ENCODE assay signal across 33 cellular contexts in genomic region chr11:978073-978720, GRCh38. TPM values are rescaled to one million over a fixed set of nuclear protein-coding genes. Genes with fewer than 3 reads are reported as not detected.
DNase-seq lines count a peak whose midpoint lies in the region; ATAC-seq and TF ChIP-seq lines count a peak whose summit lies in the region.
"Had no signal": no experiment of that assay in that cellular context is flagged by ENCODE, and none has a peak within 500 bp of the region (broad histone marks: within the 10 kb centered on the region; RNA-seq: fewer than 3 reads in every experiment).

No MANE protein-coding gene starts in this region.

- H3K27ac Mint-ChIP-seq in activated naive CD8-positive, alpha-beta T cell treated with anti-CD3 and anti-CD28 coated beads for 36 hours: peak overlapping the region; percentile 56
- peak overlapping the region; percentile 64 for H3K27ac Mint-ChIP-seq in nephron progenitor cell
- H3K27ac Mint-ChIP-seq: activated CD4-positive, alpha-beta memory T cell treated with anti-CD3 and anti-CD28 coated beads, Interleukin-2, amount 10 ng/mL, durations not matched to agents 7 days and 5 days; activated naive CD8-positive, alpha-beta T cell treated with anti-CD3 and anti-CD28 coated beads, Interleukin-2, amount 10 ng/mL, durations not matched to agents 7 days and 5 days; mesothelial cell of epicardium; T-helper 2 cell treated with Interferon-gamma antibody and Interleukin-4, amounts not matched to agents 5 μg/mL and 100 μg/mL, for 36 hours had no signal

- H3K27me3 Mint-ChIP-seq in activated naive CD8-positive, alpha-beta T cell treated with anti-CD3 and anti-CD28 coated beads for 36 hours: no peaks in the 10 kb centered on the region
- H3K27me3 Mint-ChIP-seq in nephron progenitor cell (ENCODE audit: low read depth, poor library complexity): no peaks in the 10 kb centered on the region
- H3K27me3 Mint-ChIP-seq: activated CD4-positive, alpha-beta memory T cell treated with anti-CD3 and anti-CD28 coated beads, Interleukin-2, amount 10 ng/mL, durations not matched to agents 7 days and 5 days; activated naive CD8-positive, alpha-beta T cell treated with anti-CD3 and anti-CD28 coated beads, Interleukin-2, amount 10 ng/mL, durations not matched to agents 7 days and 5 days had no signal

- TF ChIP-seq POLR2A in stomach (IDR thresholded peaks at IDR 0.05): no peak

- H3K9me3 ChIP-seq in heart right ventricle: no peaks in the 10 kb centered on the region
- no peaks in the 10 kb centered on the region for H3K9me3 ChIP-seq in right cardiac atrium (ENCODE audit: control insufficient read depth, low read length)
- H3K9me3 ChIP-seq in stomach: no peaks in the 10 kb centered on the region
- H3K9me3 ChIP-seq: HAP-1, thoracic aorta had no signal

- no peak overlapping the region for H3K4me3 Mint-ChIP-seq in activated naive CD8-positive, alpha-beta T cell treated with anti-CD3 and anti-CD28 coated beads for 36 hours
- no peak overlapping the region for H3K4me3 Mint-ChIP-seq in nephron progenitor cell
- H3K4me3 Mint-ChIP-seq: activated CD4-positive, alpha-beta memory T cell treated with anti-CD3 and anti-CD28 coated beads, Interleukin-2, amount 10 ng/mL, durations not matched to agents 7 days and 5 days; activated naive CD8-positive, alpha-beta T cell treated with anti-CD3 and anti-CD28 coated beads, Interleukin-2, amount 10 ng/mL, durations not matched to agents 7 days and 5 days; mesothelial cell of epicardium; T-helper 2 cell treated with Interferon-gamma antibody and Interleukin-4, amounts not matched to agents 5 μg/mL and 100 μg/mL, for 36 hours had no signal

- H3K36me3 ChIP-seq in heart right ventricle (peaks cover 0 to 90% (median 25%) of the 10 kb centered on the region in 9 donors), stomach (peaks cover 45 to 98% (median 94%) of the 10 kb centered on the region in 4 donors)

- peak overlapping the region in 3 of 10 donors; percentile 7 to 49 (median 41) for H3K27ac ChIP-seq in heart right ventricle
- H3K27ac ChIP-seq in right cardiac atrium (ENCODE audit: low read length): no peak overlapping the region
- H3K27ac ChIP-seq in stomach: no peak overlapping the region
- H3K27ac ChIP-seq: coronary artery, epithelial cell of prostate, thoracic aorta had no signal

- intact Hi-C loops in heart right ventricle (cut with DNase I): loop anchor here in 1 of 10 donors (5.0 kb wide), 1 partner anchor 51 kb away; the partner anchor contains the start of gene AP2A2
- intact Hi-C loops in right cardiac atrium (cut with DNase I): no loop called here
- intact Hi-C loops in stomach (cut with DNase I; ENCODE audit: low total_unique reads): no loop called here

- H3K4me1 ChIP-seq in heart right ventricle (peaks cover 0 to 28% (median 0%) of the 10 kb centered on the region in 9 donors), right cardiac atrium (ENCODE audit: control insufficient read depth, insufficient read depth, low read length) (no peaks in the 10 kb centered on the region), stomach (peaks cover 0 to 12% (median 7%) of the 10 kb centered on the region in 4 donors)
- H3K4me1 ChIP-seq: HAP-1 had no signal

- peaks cover 5% of the 10 kb centered on the region for H3K36me3 Mint-ChIP-seq in activated naive CD8-positive, alpha-beta T cell treated with anti-CD3 and anti-CD28 coated beads for 36 hours
- H3K36me3 Mint-ChIP-seq in nephron progenitor cell (ENCODE audit: low read depth): peaks cover 52% of the 10 kb centered on the region

- H3K4me3 ChIP-seq in heart right ventricle (no peak overlapping the region), right cardiac atrium (ENCODE audit: low read length) (no peak overlapping the region), stomach (no peak overlapping the region)
- H3K4me3 ChIP-seq: coronary artery, HAP-1, skin epidermis, thoracic aorta had no signal

- 78 to 87% methylated on average over 15 of the region's 15 CpGs for WGBS in heart right ventricle, 2 donors
- 89% methylated on average over 15 of the region's 15 CpGs for WGBS in right cardiac atrium
- 83 to 93% (median 89%) methylated on average over 14 to 15 of the region's 15 CpGs for WGBS in stomach, 5 donors

- H3K9me3 Mint-ChIP-seq in activated naive CD8-positive, alpha-beta T cell treated with anti-CD3 and anti-CD28 coated beads for 36 hours: no peaks in the 10 kb centered on the region
- no peaks in the 10 kb centered on the region for H3K9me3 Mint-ChIP-seq in nephron progenitor cell
- H3K9me3 Mint-ChIP-seq: activated CD4-positive, alpha-beta memory T cell treated with anti-CD3 and anti-CD28 coated beads, Interleukin-2, amount 10 ng/mL, durations not matched to agents 7 days and 5 days; activated naive CD8-positive, alpha-beta T cell treated with anti-CD3 and anti-CD28 coated beads, Interleukin-2, amount 10 ng/mL, durations not matched to agents 7 days and 5 days; mesothelial cell of epicardium; T-helper 2 cell treated with Interferon-gamma antibody and Interleukin-4, amounts not matched to agents 5 μg/mL and 100 μg/mL, for 36 hours had no signal

- DNase-seq in heart right ventricle: no peak
- no peak for DNase-seq in right cardiac atrium
- no peak for DNase-seq in activated naive CD8-positive, alpha-beta T cell treated with anti-CD3 and anti-CD28 coated beads for 36 hours
- no peak for DNase-seq in nephron progenitor cell
- DNase-seq in stomach: no peak
- no peak for DNase-seq in NCI-H2227 treated with DMSO at 0.1 percent for 48 hours (lab: John Stamatoyannopoulos, UW)
- DNase-seq: activated CD4-positive, alpha-beta memory T cell treated with anti-CD3 and anti-CD28 coated beads, Interleukin-2, amount 10 ng/mL, durations not matched to agents 7 days and 5 days; activated naive CD8-positive, alpha-beta T cell treated with anti-CD3 and anti-CD28 coated beads, Interleukin-2, amount 10 ng/mL, durations not matched to agents 7 days and 5 days; C1 segment of cervical spinal cord; DMS153; effector CD8-positive, alpha-beta T cell; NCI-H1417 treated with DMSO at 0.1 percent for 48 hours; NCI-H2029 treated with DMSO at 0.1 percent for 48 hours; NCI-H226; NCI-H526 treated with DMSO at 0.1 percent for 48 hours; NK-92 treated with Interleukin-12 subunit alpha and Interleukin-12 subunit beta, amount 100 ng/mL, for 24 hours; nucleus accumbens; PC-3; SHP77; stimulated activated naive CD8-positive, alpha-beta T cell treated with anti-CD3 and anti-CD28 coated beads, Interleukin-15, Interleukin-2, amounts not matched to agents 100 U/mL and 50 U/mL, for 24 hours had no signal

- ATAC-seq in heart right ventricle: peak in 7 of 8 donors; percentile 6 to 69 (median 42)
- ATAC-seq in right cardiac atrium: no peak
- no peak for ATAC-seq in GM21390 (IDR thresholded peaks at IDR 0.05; ENCODE audit: unreplicated experiment)
- ATAC-seq: PC-3; stimulated activated naive CD8-positive, alpha-beta T cell treated with anti-CD3 and anti-CD28 coated beads, Interleukin-15, Interleukin-2, amounts not matched to agents 100 U/mL and 50 U/mL, for 24 hours had no signal

- peaks cover 16% of the 10 kb centered on the region for H3K4me1 Mint-ChIP-seq in activated naive CD8-positive, alpha-beta T cell treated with anti-CD3 and anti-CD28 coated beads for 36 hours
- peaks cover 17% of the 10 kb centered on the region for H3K4me1 Mint-ChIP-seq in nephron progenitor cell
- H3K4me1 Mint-ChIP-seq: mesothelial cell of epicardium had no signal

- no peaks in the 10 kb centered on the region for H3K27me3 ChIP-seq in heart right ventricle
- no peaks in the 10 kb centered on the region for H3K27me3 ChIP-seq in right cardiac atrium (ENCODE audit: control insufficient read depth, insufficient read depth)
- no peaks in the 10 kb centered on the region for H3K27me3 ChIP-seq in stomach

- TF ChIP-seq EP300 in stomach (IDR thresholded peaks at IDR 0.05): no peak

- TF ChIP-seq CTCF in heart right ventricle (IDR thresholded peaks at IDR 0.05) (no peak), nephron progenitor cell (IDR thresholded peaks at IDR 0.05) (no peak), stomach (IDR thresholded peaks at IDR 0.05) (no peak)

RNA-seq across cellular contexts. Expression of gene AP2A2, which starts 52.5 kb away (rescaled TPM):
- total RNA-seq in heart right ventricle (10 to 100 TPM; 28.9 to 58.4 (median 38.8) TPM), right cardiac atrium (10 to 100 TPM; 45.8 to 55.0 (median 51.9) TPM), stomach (100 to 1,000 TPM in 2 of 5 donors, 10 to 100 TPM in 3; 30.3 to 350 (median 64.5) TPM)
- polyA plus RNA-seq in heart right ventricle (10 to 100 TPM; 24.3 to 27.9 TPM), right cardiac atrium (22.4 TPM), stomach (10 to 100 TPM; 15.0 to 19.1 (median 18.1) TPM)
- total RNA-seq in activated naive CD8-positive, alpha-beta T cell treated with anti-CD3 and anti-CD28 coated beads for 36 hours: 10 to 100 TPM; 26.3 to 30.3 TPM

RNA-seq across cellular contexts. Expression of gene MUC6, which starts 58.3 kb away (rescaled TPM):
- not detected for total RNA-seq in heart right ventricle
- under 1 TPM; 0.01 to 0.07 TPM for polyA plus RNA-seq in heart right ventricle
- total RNA-seq in right cardiac atrium: not detected
- 0.05 TPM for polyA plus RNA-seq in right cardiac atrium
- not detected for total RNA-seq in activated naive CD8-positive, alpha-beta T cell treated with anti-CD3 and anti-CD28 coated beads for 36 hours
- total RNA-seq in stomach: 100 to 1,000 TPM in 2 of 5 donors, 10 to 100 TPM in 2, under 1 TPM in 1; 0.29 to 215 (median 84.4) TPM
- polyA plus RNA-seq in stomach: 100 to 1,000 TPM in 2 of 3 donors, 10 to 100 TPM in 1; 80.3 to 170 (median 150) TPM
- total RNA-seq: activated CD4-positive, alpha-beta memory T cell treated with anti-CD3 and anti-CD28 coated beads, Interleukin-2, amount 10 ng/mL, durations not matched to agents 7 days and 5 days; activated naive CD8-positive, alpha-beta T cell treated with anti-CD3 and anti-CD28 coated beads, Interleukin-2, amount 10 ng/mL, durations not matched to agents 7 days and 5 days; astrocyte; cardiac septum; glomerular endothelial cell; LHCN-M2; lower leg skin; mesothelial cell of epicardium had no signal

Comparison
In these comparisons a context has a peak if more than half of its experiments do, and no peak if none do; other contexts are left out.
1. ATAC-seq: peak in heart right ventricle (7 of 8); none in right cardiac atrium (0 of 2) and GM21390 (single experiment).